Comparison of ENCODE assay signal across 10 cellular contexts in the genomic region with DNA sequence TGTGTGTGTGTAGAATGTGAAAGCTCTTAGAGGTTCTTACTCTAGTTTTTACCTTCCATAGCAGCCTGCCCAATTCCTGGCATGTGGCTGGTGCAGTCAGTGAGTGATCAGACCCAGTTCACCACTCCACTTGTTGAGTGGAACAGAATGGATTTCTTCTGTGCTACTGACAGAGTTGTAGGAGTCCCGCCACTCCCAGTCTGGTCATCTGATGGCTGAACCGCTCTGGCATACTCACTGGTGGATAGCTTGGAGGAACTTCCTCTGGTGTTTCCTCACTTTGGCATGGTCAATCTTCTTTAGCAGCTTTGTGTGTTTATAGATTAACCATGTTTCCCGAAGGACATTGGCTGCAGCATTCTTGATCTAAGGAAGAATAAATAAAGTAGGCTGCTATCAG.
A peak's percentile ranks its signal among the peaks of the same experiment; 100 is the strongest.
DNase-seq lines count a peak whose midpoint lies in the region; ATAC-seq and TF ChIP-seq lines count a peak whose summit lies in the region.
"Had no signal": no experiment of that assay in that cellular context is flagged by ENCODE, and none has a peak within 500 bp of the region (broad histone marks: within the 10 kb centered on the region; RNA-seq: fewer than 3 reads in every experiment).

No MANE protein-coding gene starts in this region.

- no peak overlapping the region for H3K27ac Mint-ChIP-seq in Caco-2 (ENCODE audit: unreplicated experiment)

- CTCF ChIA-PET in Caco-2 (lab: Charles Lee), result no interaction called here

- H3K4me2 ChIP-seq in smooth muscle cell, result no peak overlapping the region

- peaks cover under 1% of the 10 kb centered on the region for H3K4me1 Mint-ChIP-seq in Caco-2 (ENCODE audit: low read depth, unreplicated experiment)

- no peaks in the 10 kb centered on the region for H3K36me3 Mint-ChIP-seq in Caco-2 (ENCODE audit: insufficient read depth, unreplicated experiment)

- H3K9me3 Mint-ChIP-seq in Caco-2 (ENCODE audit: unreplicated experiment), result no peaks in the 10 kb centered on the region

- BruUV-seq in Caco-2 (replicated peaks; lab: Mats Ljungman, UMichigan), result no TSS peak

- H4K20me1 ChIP-seq in smooth muscle cell (ENCODE audit: low read depth), result no peaks in the 10 kb centered on the region

- H3K36me3 ChIP-seq in Caco-2 (ENCODE audit: control insufficient read depth, insufficient read depth, low read length) (no peaks in the 10 kb centered on the region), WERI-Rb-1 (no peaks in the 10 kb centered on the region), lower lobe of right lung (peaks cover 4% of the 10 kb centered on the region), smooth muscle cell (ENCODE audit: low read depth) (no peaks in the 10 kb centered on the region)
- H3K36me3 ChIP-seq: adrenal gland had no signal

- H3K27me3 Mint-ChIP-seq in Caco-2 (ENCODE audit: insufficient read depth, unreplicated experiment), result peaks cover 6% of the 10 kb centered on the region

- H3K4me3 ChIP-seq in Caco-2 (ENCODE audit: low read depth, low read length), result no peak overlapping the region
- H3K4me3 ChIP-seq in WERI-Rb-1 (ENCODE audit: low read depth, low read length), result no peak overlapping the region
- no peak overlapping the region for H3K4me3 ChIP-seq in lower lobe of right lung
- H3K4me3 ChIP-seq in smooth muscle cell, result no peak overlapping the region
- H3K4me3 ChIP-seq: adrenal gland had no signal

- peak; percentile 85 to 86 for ATAC-seq in lower lobe of right lung

- H3K27ac ChIP-seq in WERI-Rb-1, result no peak overlapping the region
- no peak overlapping the region for H3K27ac ChIP-seq in lower lobe of right lung
- H3K27ac ChIP-seq in smooth muscle cell (ENCODE audit: low read depth), result no peak overlapping the region
- H3K27ac ChIP-seq: adrenal gland had no signal

- no peak overlapping the region for H2AFZ ChIP-seq in smooth muscle cell (ENCODE audit: low read depth)

- H3K9ac ChIP-seq in smooth muscle cell (ENCODE audit: low read depth), result no peak overlapping the region

- no peaks in the 10 kb centered on the region for H3F3A ChIP-seq in smooth muscle cell (ENCODE audit: low read depth)

- no peaks in the 10 kb centered on the region for H3K79me2 ChIP-seq in smooth muscle cell (ENCODE audit: low read depth)

- H3K27me3 ChIP-seq in Caco-2 (replicated peaks; ENCODE audit: control insufficient read depth, insufficient read depth, low read length), result peaks cover 1% of the 10 kb centered on the region
- H3K27me3 ChIP-seq in WERI-Rb-1 (ENCODE audit: insufficient read depth, low read depth, severe bottlenecking), result peaks cover 65% of the 10 kb centered on the region
- H3K27me3 ChIP-seq in lower lobe of right lung (ENCODE audit: low read depth), result no peaks in the 10 kb centered on the region
- no peaks in the 10 kb centered on the region for H3K27me3 ChIP-seq in smooth muscle cell (ENCODE audit: low read depth)
- H3K27me3 ChIP-seq: adrenal gland had no signal

- POLR2A ChIA-PET in Caco-2 (lab: Charles Lee), result no interaction called here

- H3K4me1 ChIP-seq in Caco-2, result no peaks in the 10 kb centered on the region
- H3K4me1 ChIP-seq in lower lobe of right lung, result peaks cover 17% of the 10 kb centered on the region
- H3K4me1 ChIP-seq in smooth muscle cell (ENCODE audit: low read depth), result no peaks in the 10 kb centered on the region

- DNase-seq in Caco-2 (peak; percentile 26 to 52), HT1080 (ENCODE audit: low read depth) (peak; percentile 51), WERI-Rb-1 (peak; percentile 44), lower lobe of right lung (peak; percentile 69), smooth muscle cell (lab: John Stamatoyannopoulos, UW; ENCODE audit: unreplicated experiment) (no peak), cerebellum (ENCODE audit: low spot score) (no peak), GOT3 (lab: John Stamatoyannopoulos, UW) (no peak), NCI-H1105 (lab: John Stamatoyannopoulos, UW) (no peak)
- DNase-seq: stimulated activated CD4-positive, alpha-beta T cell treated with anti-CD3 and anti-CD28 coated beads, Interleukin-4, amount 100 ng/mL, for 4 hours had no signal

- H3K9me3 ChIP-seq in Caco-2, result no peaks in the 10 kb centered on the region
- peaks cover 4% of the 10 kb centered on the region for H3K9me3 ChIP-seq in WERI-Rb-1 (ENCODE audit: severe bottlenecking)
- no peaks in the 10 kb centered on the region for H3K9me3 ChIP-seq in lower lobe of right lung
- H3K9me3 ChIP-seq in smooth muscle cell (replicated peaks; ENCODE audit: low read depth), result no peaks in the 10 kb centered on the region
- H3K9me3 ChIP-seq: adrenal gland had no signal

- H3K4me3 Mint-ChIP-seq in Caco-2 (ENCODE audit: unreplicated experiment), result no peak overlapping the region

- WGBS in smooth muscle cell (ENCODE audit: low lambda C conversion rate), result 87% methylated on average over 3 of the region's 3 CpGs

- TF ChIP-seq CTCF in Caco-2 (IDR thresholded peaks at IDR 0.05; ENCODE audit: insufficient read depth in 1 of 2, low read depth in 1 of 2, low read length in 1 of 2, severe bottlenecking in 1 of 2, unreplicated experiment in 1 of 2) (no peak), WERI-Rb-1 (IDR thresholded peaks at IDR 0.05; ENCODE audit: low read depth, low read length) (no peak), lower lobe of right lung (IDR thresholded peaks at IDR 0.05) (no peak), smooth muscle cell (IDR thresholded peaks at IDR 0.05; ENCODE audit: borderline replicate concordance, insufficient read depth, poor library complexity, severe bottlenecking) (no peak)

- intact Hi-C loops in Caco-2 (cut with micrococcal nuclease; ENCODE audit: unreplicated experiment), result no loop called here
- intact Hi-C loops in lower lobe of right lung (cut with DNase I), result no loop called here

Comparison
In these comparisons a context has a peak if more than half of its experiments do, and no peak if none do; other contexts are left out.
1. DNase-seq: peak in Caco-2 (2 of 2), HT1080 (single experiment), WERI-Rb-1 (single experiment) and lower lobe of right lung (single experiment); none in smooth muscle cell (single experiment), cerebellum (single experiment), GOT3 (single experiment) and NCI-H1105 (single experiment).